ENCODE assay signal across 9 cellular contexts in genomic region chr20:45343867-45344721, GRCh38. TPM values are rescaled to one million over a fixed set of nuclear protein-coding genes. Genes with fewer than 3 reads are reported as not detected.
DNase-seq lines count a peak whose midpoint lies in the region; FAIRE-seq and TF ChIP-seq lines count a peak whose summit lies in the region.
"Had no signal": no experiment of that assay in that cellular context is flagged by ENCODE, and none has a peak within 500 bp of the region (broad histone marks: within the 10 kb centered on the region; RNA-seq: fewer than 3 reads in every experiment).

No MANE protein-coding gene starts in this region.

- H3K4me1 ChIP-seq in colonic mucosa = peaks cover 32% of the 10 kb centered on the region

- no peak for FAIRE-seq in GM19239 (lab: Jason Lieb, UNC)

- peak overlapping the region; percentile 56 to 100 for H3K9ac ChIP-seq in colonic mucosa (ENCODE audit: low read depth in 2 of 2, low read length in 2 of 2)

- no peaks in the 10 kb centered on the region for H3K9me3 ChIP-seq in colonic mucosa

- H3K27me3 ChIP-seq in colonic mucosa = no peaks in the 10 kb centered on the region

- no peaks in the 10 kb centered on the region for H3K36me3 ChIP-seq in colonic mucosa

- no peak for TF ChIP-seq CTCF in colonic mucosa (IDR thresholded peaks at IDR 0.05)

- peak overlapping the region; percentile 93 for H3K27ac ChIP-seq in colonic mucosa

- DNase-seq in EL = peak; percentile 96
- DNase-seq in NCI-H2196 (lab: John Stamatoyannopoulos, UW; ENCODE audit: unreplicated experiment) = peak; percentile 17
- DNase-seq in colonic mucosa = peak; percentile 80
- peak; percentile 57 for DNase-seq in midbrain (lab: John Stamatoyannopoulos, UW)
- no peak for DNase-seq in GM19239 (ENCODE audit: insufficient read length, low spot score)
- DNase-seq in NCI-H187 treated with DMSO at 0.1 percent for 48 hours (lab: John Stamatoyannopoulos, UW) = no peak
- no peak for DNase-seq in stimulated activated CD4-positive, alpha-beta T cell treated with anti-CD3 and anti-CD28 coated beads, Interleukin-12 subunit alpha, Interleukin-12 subunit beta, amount 100 ng/mL, for 4 hours
- DNase-seq in iPS-NIHi11 (ENCODE audit: low spot score) = no peak

- peak overlapping the region; percentile 2 for H3K4me3 ChIP-seq in colonic mucosa

- intact Hi-C loops in colonic mucosa (cut with DNase I) = no loop called here

RNA-seq across cellular contexts. Expression of gene SDC4, which starts 4.1 kb away (rescaled TPM):
- total RNA-seq in colonic mucosa = 100 to 1,000 TPM in 1 of 2 donors, 10 to 100 TPM in 1; 70.9 to 146 TPM

RNA-seq across cellular contexts. Expression of gene SYS1, which starts 18.9 kb away (rescaled TPM):
- total RNA-seq in colonic mucosa = 10 to 100 TPM; 24.4 to 27.7 TPM

RNA-seq across cellular contexts. Expression of gene TP53TG5, which starts 34.0 kb away (rescaled TPM):
- 1 to 10 TPM in 1 of 2 donors, under 1 TPM in 1; 0.40 to 1.0 TPM for total RNA-seq in colonic mucosa
- total RNA-seq: SK-MEL-5 had no signal

RNA-seq across cellular contexts. Expression of gene MATN4, which starts 36.0 kb away (rescaled TPM):
- total RNA-seq in colonic mucosa = under 1 TPM in 1 of 2 donors, not detected in 1; 0.47 TPM

RNA-seq across cellular contexts. Expression of gene RBPJL, which starts 37.5 kb away (rescaled TPM):
- under 1 TPM in 1 of 2 donors, not detected in 1; 0.74 TPM for total RNA-seq in colonic mucosa
- total RNA-seq: SK-MEL-5 had no signal

Comparison
In these comparisons a context has a peak if more than half of its experiments do, and no peak if none do; other contexts are left out.
1. DNase-seq: peak in EL (single experiment), NCI-H2196 (single experiment), colonic mucosa (single experiment) and midbrain (single experiment); none in GM19239 (single experiment), NCI-H187 treated with DMSO at 0.1 percent for 48 hours (single experiment), stimulated activated CD4-positive, alpha-beta T cell treated with anti-CD3 and anti-CD28 coated beads, Interleukin-12 subunit alpha, Interleukin-12 subunit beta, amount 100 ng/mL, for 4 hours (single experiment) and iPS-NIHi11 (single experiment).